Comparison of ENCODE assay signal across 8 cellular contexts in the genomic region with DNA sequence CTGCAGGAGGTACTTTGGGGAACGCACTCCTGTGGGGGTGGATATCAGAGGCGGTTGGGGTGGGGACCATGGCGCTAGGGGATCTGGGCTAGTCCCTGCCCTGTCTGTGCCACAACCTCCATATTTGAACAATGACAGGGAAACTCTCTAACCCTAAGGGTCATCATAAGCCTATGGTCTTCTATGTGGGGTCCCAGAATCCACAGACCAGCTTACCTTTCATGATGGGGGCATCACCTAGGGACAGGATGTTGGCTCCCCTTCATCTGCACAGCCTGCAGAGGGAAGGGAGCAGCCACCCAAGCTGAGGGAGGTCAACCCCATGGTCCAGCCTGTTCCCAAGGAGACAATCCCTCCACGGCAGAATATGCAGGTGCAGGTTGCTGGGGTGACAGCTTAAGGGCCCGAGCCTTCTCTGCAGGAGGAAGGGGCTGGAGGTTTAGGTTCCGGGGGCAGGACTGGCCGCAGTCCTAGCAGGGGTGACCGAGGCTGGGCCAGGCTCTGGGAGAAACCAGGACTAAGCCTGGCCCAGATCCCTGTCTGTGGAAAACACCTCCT. TPM values are rescaled to one million over a fixed set of nuclear protein-coding genes. Genes with fewer than 3 reads are reported as not detected.
DNase-seq lines count a peak whose midpoint lies in the region; ATAC-seq and TF ChIP-seq lines count a peak whose summit lies in the region.
"Had no signal": no experiment of that assay in that cellular context is flagged by ENCODE, and none has a peak within 500 bp of the region (broad histone marks: within the 10 kb centered on the region; RNA-seq: fewer than 3 reads in every experiment).

No MANE protein-coding gene starts in this region.

- peak overlapping the region in 1 of 3 experiments; percentile 48; a peak in 2 of 7 replicates for H3K27ac Mint-ChIP-seq in H9
- peak overlapping the region; percentile 82 for H3K27ac Mint-ChIP-seq in activated CD8-positive, alpha-beta T cell treated with anti-CD3 and anti-CD28 coated beads, Interleukin-2, amount 10 ng/mL, durations not matched to agents 7 days and 5 days

- no peaks in the 10 kb centered on the region for H3K9me3 ChIP-seq in H9 (ENCODE audit: control insufficient read depth, low read depth, low read length)
- no peaks in the 10 kb centered on the region for H3K9me3 ChIP-seq in right cardiac atrium (ENCODE audit: control insufficient read depth, low read length)
- no peaks in the 10 kb centered on the region for H3K9me3 ChIP-seq in spleen
- no peaks in the 10 kb centered on the region for H3K9me3 ChIP-seq in WERI-Rb-1 (ENCODE audit: severe bottlenecking)

- no CpG with 5 or more reads among the region's 8 CpGs for WGBS in H9 (ENCODE audit: extremely low coverage, insufficient read length, low lambda C conversion rate)
- WGBS in right cardiac atrium = 73% methylated on average over 8 of the region's 8 CpGs
- 65 to 73% (median 67%) methylated on average over 7 to 8 of the region's 8 CpGs for WGBS in spleen, 5 donors

- no peak for TF ChIP-seq POLR2A in spleen (IDR thresholded peaks at IDR 0.05)

- no peaks in the 10 kb centered on the region for H3K4me1 ChIP-seq in H9 (ENCODE audit: insufficient read depth, low read length)
- peaks cover 5% of the 10 kb centered on the region for H3K4me1 ChIP-seq in right cardiac atrium (ENCODE audit: control insufficient read depth, insufficient read depth, low read length)
- H3K4me1 ChIP-seq in spleen = peaks cover 16 to 72% (median 40%) of the 10 kb centered on the region in 6 donors

- H3K36me3 ChIP-seq in spleen (peaks cover 0 to 40% (median 0%) of the 10 kb centered on the region in 6 donors), WERI-Rb-1 (peaks cover 6% of the 10 kb centered on the region)

- H3K4me3 ChIP-seq in right cardiac atrium (ENCODE audit: low read length) = no peak overlapping the region
- H3K4me3 ChIP-seq in spleen = peak overlapping the region in 6 of 8 donors; percentile 90 to 98 (median 92)
- H3K4me3 ChIP-seq in WERI-Rb-1 (ENCODE audit: low read depth, low read length) = no peak overlapping the region

- no peak overlapping the region for H2BK20ac ChIP-seq in H9 (ENCODE audit: low read depth, low read length, poor library complexity, severe bottlenecking)

- TF ChIP-seq CTCF in H9 (conservative IDR thresholded peaks at IDR 0.05) (no peak), spleen (IDR thresholded peaks at IDR 0.05 in 8 of 11, conservative IDR thresholded peaks at IDR 0.05 in 3 of 11) (no peak), WERI-Rb-1 (IDR thresholded peaks at IDR 0.05; ENCODE audit: low read depth, low read length) (no peak)

- H3K27ac ChIP-seq in H9 (ENCODE audit: insufficient read length, low read depth, low read length) (no peak overlapping the region), right cardiac atrium (ENCODE audit: low read length) (peak overlapping the region; percentile 38), spleen (peak overlapping the region; percentile 89 to 99 (median 96)), WERI-Rb-1 (no peak overlapping the region)

- no peaks in the 10 kb centered on the region for H3K79me1 ChIP-seq in H9 (ENCODE audit: insufficient read depth, low read depth, low read length, poor library complexity, severe bottlenecking)

- no peaks in the 10 kb centered on the region for H4K20me1 ChIP-seq in H9 (ENCODE audit: control insufficient read depth, insufficient read depth, insufficient read length)

- H3T11ph ChIP-seq in H9 (ENCODE audit: low read length) = no peak overlapping the region

- no peak for DNase-seq in H9
- DNase-seq in activated CD8-positive, alpha-beta T cell treated with anti-CD3 and anti-CD28 coated beads, Interleukin-2, amount 10 ng/mL, durations not matched to agents 7 days and 5 days = no peak
- no peak for DNase-seq in right cardiac atrium
- DNase-seq in spleen = no peak
- no peak for DNase-seq in WERI-Rb-1
- no peak for DNase-seq in kidney glomerular epithelial cell (lab: John Stamatoyannopoulos, UW)

- H2BK5ac ChIP-seq in H9 (ENCODE audit: insufficient read length, low read length) = no peak overlapping the region

- H4K91ac ChIP-seq in H9 (ENCODE audit: insufficient read length, low read depth, low read length) = no peak overlapping the region

- no peak overlapping the region for H2BK15ac ChIP-seq in H9 (ENCODE audit: low read depth, low read length)

- H3K56ac ChIP-seq in H9 (ENCODE audit: insufficient read length, low read depth, low read length) = no peak overlapping the region

- no peak for ATAC-seq in activated CD8-positive, alpha-beta T cell treated with anti-CD3 and anti-CD28 coated beads, Interleukin-2, amount 10 ng/mL, durations not matched to agents 7 days and 5 days
- ATAC-seq in right cardiac atrium (no peak), GM21619 (IDR thresholded peaks at IDR 0.05; ENCODE audit: unreplicated experiment) (no peak)

- CTCF ChIA-PET in activated CD8-positive, alpha-beta T cell treated with anti-CD3 and anti-CD28 coated beads, Interleukin-2, amount 10 ng/mL, durations not matched to agents 7 days and 5 days (lab: Charles Lee) = interaction anchor here (0.7 to 7.1 kb wide), 9 partner anchors 10 to 192 kb away, joined by 3 to 95 read pairs (median 5); partner anchors contain the start of genes BCKDK and KAT8

- H3K4me2 ChIP-seq in H9 (ENCODE audit: insufficient read depth, insufficient read length, low read length) = peak overlapping the region; percentile 71

- no peak overlapping the region for H4K8ac ChIP-seq in H9 (replicated peaks; ENCODE audit: insufficient read length, low read depth, low read length)

- H3K27me3 Mint-ChIP-seq in H9 (ENCODE audit: low read depth) = peaks cover 4% of the 10 kb centered on the region; the same call in 1 of the 2 replicates
- no peaks in the 10 kb centered on the region for H3K27me3 Mint-ChIP-seq in activated CD8-positive, alpha-beta T cell treated with anti-CD3 and anti-CD28 coated beads, Interleukin-2, amount 10 ng/mL, durations not matched to agents 7 days and 5 days (ENCODE audit: low read depth)

- H3K79me2 ChIP-seq in H9 (ENCODE audit: insufficient read depth, low read length) = no peaks in the 10 kb centered on the region

- no peak overlapping the region for H2AFZ ChIP-seq in H9 (ENCODE audit: low read length)

- H3K23ac ChIP-seq in H9 (ENCODE audit: insufficient read length, low read depth, low read length) = no peak overlapping the region

- POLR2A ChIA-PET in activated CD8-positive, alpha-beta T cell treated with anti-CD3 and anti-CD28 coated beads, Interleukin-2, amount 10 ng/mL, durations not matched to agents 7 days and 5 days (lab: Charles Lee) = interaction anchor here (0.6 to 1.4 kb wide), 5 partner anchors 15 to 230 kb away, joined by 3 to 5 read pairs (median 3); partner anchors contain the start of genes FUS, HSD3B7, ZNF646 and ZNF668

- no peak overlapping the region for H3K9ac ChIP-seq in H9 (ENCODE audit: extremely low read depth, insufficient read length, low read length)

- H3K18ac ChIP-seq in H9 (ENCODE audit: insufficient read length, low read depth, low read length) = no peak overlapping the region

- no peak overlapping the region for H2BK12ac ChIP-seq in H9 (ENCODE audit: insufficient read length, low read depth, low read length)

- H2AK5ac ChIP-seq in H9 (ENCODE audit: insufficient read length, low read length) = no peak overlapping the region

- H3K4me1 Mint-ChIP-seq in H9 = peaks cover 26 to 28% of the 10 kb centered on the region in 2 experiments
- peaks cover 28% of the 10 kb centered on the region for H3K4me1 Mint-ChIP-seq in activated CD8-positive, alpha-beta T cell treated with anti-CD3 and anti-CD28 coated beads, Interleukin-2, amount 10 ng/mL, durations not matched to agents 7 days and 5 days (ENCODE audit: low read depth)

- intact Hi-C loops in right cardiac atrium (cut with DNase I) (no loop called here), spleen (cut with DNase I; ENCODE audit: low total_unique reads) (no loop called here)

- H4K5ac ChIP-seq in H9 (ENCODE audit: insufficient read length, low read depth, low read length) = no peak overlapping the region

- no peak overlapping the region for H2BK120ac ChIP-seq in H9 (ENCODE audit: low read depth, low read length, poor library complexity, severe bottlenecking)

- H3K4me3 Mint-ChIP-seq in H9 = peak overlapping the region; percentile 79 to 91
- peak overlapping the region; percentile 96 for H3K4me3 Mint-ChIP-seq in activated CD8-positive, alpha-beta T cell treated with anti-CD3 and anti-CD28 coated beads, Interleukin-2, amount 10 ng/mL, durations not matched to agents 7 days and 5 days

- peaks cover 11% of the 10 kb centered on the region for H3K23me2 ChIP-seq in H9 (ENCODE audit: insufficient read length, low read depth, low read length, poor library complexity, severe bottlenecking)

- no peaks in the 10 kb centered on the region for H3K9me3 Mint-ChIP-seq in H9
- H3K9me3 Mint-ChIP-seq in activated CD8-positive, alpha-beta T cell treated with anti-CD3 and anti-CD28 coated beads, Interleukin-2, amount 10 ng/mL, durations not matched to agents 7 days and 5 days (ENCODE audit: insufficient read depth) = no peaks in the 10 kb centered on the region

- H3K4ac ChIP-seq in H9 (ENCODE audit: low read depth, low read length) = no peak overlapping the region

- peaks cover 4 to 12% (median 5%) of the 10 kb centered on the region in 3 experiments; a peak in 6 of 7 replicates for H3K36me3 Mint-ChIP-seq in H9 (ENCODE audit: insufficient read depth in 1 of 3, low read depth in 3 of 3)
- peaks cover 13% of the 10 kb centered on the region for H3K36me3 Mint-ChIP-seq in activated CD8-positive, alpha-beta T cell treated with anti-CD3 and anti-CD28 coated beads, Interleukin-2, amount 10 ng/mL, durations not matched to agents 7 days and 5 days (ENCODE audit: low read depth)

- H3K14ac ChIP-seq in H9 (ENCODE audit: insufficient read depth, low read length) = no peak overlapping the region

- H3K27me3 ChIP-seq in H9 (ENCODE audit: insufficient read depth, low read length) (no peaks in the 10 kb centered on the region), right cardiac atrium (ENCODE audit: control insufficient read depth, insufficient read depth) (no peaks in the 10 kb centered on the region), spleen (replicated peaks in 1 of 7) (no peaks in the 10 kb centered on the region), WERI-Rb-1 (ENCODE audit: insufficient read depth, low read depth, severe bottlenecking) (no peaks in the 10 kb centered on the region)

RNA-seq across cellular contexts. Expression of gene ORAI3, which starts 1.7 kb away (rescaled TPM):
- total RNA-seq in H9 (2021) (6.1 and 6.9 TPM in 2 replicates), right cardiac atrium (10 to 100 TPM; 11.8 to 14.6 (median 13.3) TPM), spleen (10 to 100 TPM; 20.7 to 44.8 (median 29.8) TPM)
- 10 to 100 TPM; 21.4 to 23.1 TPM for total RNA-seq in activated CD8-positive, alpha-beta T cell treated with anti-CD3 and anti-CD28 coated beads, Interleukin-2, amount 10 ng/mL, durations not matched to agents 7 days and 5 days
- polyA plus RNA-seq in right cardiac atrium (15.5 TPM), spleen (10 to 100 TPM; 22.2 to 26.2 (median 22.5) TPM)

RNA-seq across cellular contexts. Expression of gene SETD1A, which starts 7.0 kb away (rescaled TPM):
- total RNA-seq in H9 (2021) (36.9 and 37.0 TPM in 2 replicates), right cardiac atrium (10 to 100 TPM in 3 of 4 donors, 1 to 10 TPM in 1; 9.7 to 11.6 (median 10.2) TPM), spleen (10 to 100 TPM; 10.1 to 24.9 (median 19.8) TPM)
- 10 to 100 TPM; 25.6 to 28.4 TPM for total RNA-seq in activated CD8-positive, alpha-beta T cell treated with anti-CD3 and anti-CD28 coated beads, Interleukin-2, amount 10 ng/mL, durations not matched to agents 7 days and 5 days
- polyA plus RNA-seq in right cardiac atrium (9.6 TPM), spleen (10 to 100 TPM in 1 of 3 donors, 1 to 10 TPM in 2; 4.8 to 15.0 (median 8.8) TPM)

RNA-seq across cellular contexts. Expression of gene FBXL19, which starts 27.2 kb away (rescaled TPM):
- total RNA-seq in H9 (2021) = 66.8 and 68.0 TPM in 2 replicates
- 10 to 100 TPM; 22.7 to 23.1 TPM for total RNA-seq in activated CD8-positive, alpha-beta T cell treated with anti-CD3 and anti-CD28 coated beads, Interleukin-2, amount 10 ng/mL, durations not matched to agents 7 days and 5 days
- total RNA-seq in right cardiac atrium = 1 to 10 TPM; 5.1 to 8.4 (median 6.6) TPM
- polyA plus RNA-seq in right cardiac atrium = 8.3 TPM
- 10 to 100 TPM; 12.4 to 21.0 (median 17.8) TPM for total RNA-seq in spleen
- 10 to 100 TPM in 1 of 3 donors, 1 to 10 TPM in 2; 4.3 to 24.7 (median 5.5) TPM for polyA plus RNA-seq in spleen

RNA-seq across cellular contexts. Expression of gene HSD3B7, which starts 34.4 kb away (rescaled TPM):
- total RNA-seq in H9 (2021) = 5.5 and 7.5 TPM in 2 replicates
- total RNA-seq in activated CD8-positive, alpha-beta T cell treated with anti-CD3 and anti-CD28 coated beads, Interleukin-2, amount 10 ng/mL, durations not matched to agents 7 days and 5 days = 1 to 10 TPM; 6.3 to 7.8 TPM
- total RNA-seq in right cardiac atrium = 1 to 10 TPM; 4.1 to 7.4 (median 5.6) TPM
- polyA plus RNA-seq in right cardiac atrium = 6.8 TPM
- total RNA-seq in spleen = 10 to 100 TPM; 11.0 to 24.5 (median 18.6) TPM
- 10 to 100 TPM in 1 of 3 donors, 1 to 10 TPM in 2; 5.3 to 19.4 (median 6.7) TPM for polyA plus RNA-seq in spleen

RNA-seq across cellular contexts. Expression of gene CTF1, which starts 54.2 kb away (rescaled TPM):
- total RNA-seq in H9 (2021) = 0.72 TPM in 2 replicates
- under 1 TPM; 0.23 to 0.34 TPM for total RNA-seq in activated CD8-positive, alpha-beta T cell treated with anti-CD3 and anti-CD28 coated beads, Interleukin-2, amount 10 ng/mL, durations not matched to agents 7 days and 5 days
- total RNA-seq in right cardiac atrium = 1 to 10 TPM; 7.4 to 9.8 (median 9.1) TPM
- 13.1 TPM for polyA plus RNA-seq in right cardiac atrium
- total RNA-seq in spleen = 1 to 10 TPM in 5 of 7 donors, under 1 TPM in 1, not detected in 1; 0.68 to 3.3 (median 1.4) TPM
- polyA plus RNA-seq in spleen = 1 to 10 TPM in 2 of 3 donors, under 1 TPM in 1; 0.61 to 1.3 (median 1.1) TPM
- total RNA-seq: H4 had no signal

Comparison
In these comparisons a context has a peak if more than half of its experiments do, and no peak if none do; other contexts are left out.
1. H3K27ac ChIP-seq: peak in right cardiac atrium (single experiment) and spleen (8 of 8); none in H9 (single experiment) and WERI-Rb-1 (single experiment).
2. H3K4me3 ChIP-seq: peak in spleen (6 of 8); none in right cardiac atrium (single experiment) and WERI-Rb-1 (single experiment).